21 cellular contexts compared by ENCODE assay signal in the genomic region with DNA sequence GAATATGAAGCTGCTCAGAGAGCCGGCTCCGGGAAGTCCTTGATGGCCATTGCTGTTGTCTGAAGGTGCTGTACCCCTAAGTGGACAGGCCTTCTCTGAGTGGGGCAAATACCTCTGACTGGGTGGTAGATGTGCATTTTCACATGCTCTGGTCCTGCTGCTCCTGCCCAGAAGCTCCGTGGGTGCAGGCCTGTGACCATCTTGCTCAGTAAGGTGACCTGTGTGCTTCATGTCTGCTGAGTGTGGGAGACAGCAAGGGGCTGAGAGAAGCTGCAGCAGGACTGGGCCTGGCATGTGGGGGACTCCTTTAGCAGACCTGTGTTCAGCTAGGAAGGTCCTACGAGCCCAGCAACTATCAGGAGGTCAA. TPM values are rescaled to one million over a fixed set of nuclear protein-coding genes. Genes with fewer than 3 reads are reported as not detected.
DNase-seq lines count a peak whose midpoint lies in the region; ATAC-seq and TF ChIP-seq lines count a peak whose summit lies in the region.
"Had no signal": no experiment of that assay in that cellular context is flagged by ENCODE, and none has a peak within 500 bp of the region (broad histone marks: within the 10 kb centered on the region; RNA-seq: fewer than 3 reads in every experiment).

No MANE protein-coding gene starts in this region.

- H3K27ac Mint-ChIP-seq in stimulated activated naive CD8-positive, alpha-beta T cell treated with anti-CD3 and anti-CD28 coated beads, Interleukin-15, Interleukin-2, amounts not matched to agents 100 ng/mL and 50 ng/mL, for 24 hours: peak overlapping the region; percentile 11
- H3K27ac Mint-ChIP-seq in stimulated activated naive CD8-positive, alpha-beta T cell treated with anti-CD3 and anti-CD28 coated beads, Interleukin-15, amount 100 ng/mL, for 72 hours: peak overlapping the region in 1 of 2 donors; percentile 85
- peak overlapping the region; percentile 85 for H3K27ac Mint-ChIP-seq in neural progenitor cell
- H3K27ac Mint-ChIP-seq: activated CD4-positive, alpha-beta memory T cell treated with anti-CD3 and anti-CD28 coated beads for 36 hours; activated naive CD4-positive, alpha-beta T cell treated with anti-CD3 and anti-CD28 coated beads, Interleukin-2, amount 50 U/mL, for 24 hours; stimulated activated naive B cell treated with anti-CD40 and anti-IgM and Interleukin-4, amounts not matched to agents 10 μg/mL and 1 μg/mL and 100 μg/mL, for 72 hours had no signal

- H3K9me3 ChIP-seq in neural progenitor cell (ENCODE audit: low read depth) (no peaks in the 10 kb centered on the region), upper lobe of left lung (no peaks in the 10 kb centered on the region)
- H3K9me3 ChIP-seq: ovary, vagina had no signal

- H3K79me2 ChIP-seq in neural progenitor cell (ENCODE audit: low read depth): peaks cover 65% of the 10 kb centered on the region

- DNase-seq in stimulated activated naive CD8-positive, alpha-beta T cell treated with anti-CD3 and anti-CD28 coated beads, Interleukin-15, amount 100 ng/mL, for 72 hours: no peak
- DNase-seq in left ventricle myocardium superior (no peak), neural progenitor cell (ENCODE audit: low spot score) (no peak), upper lobe of left lung (no peak), T-helper 2 cell (no peak)
- DNase-seq: activated CD4-positive, alpha-beta memory T cell treated with anti-CD3 and anti-CD28 coated beads for 36 hours; activated T-cell treated with anti-CD3 and anti-CD28 coated beads, Interleukin-2, amount 50 U/mL, for 24 hours; DMS153; effector CD4-positive, alpha-beta T cell; NCI-H1105; NCI-H2171; NK-92 treated with Interleukin-12 subunit alpha and Interleukin-12 subunit beta, amount 100 ng/mL, for 24 hours; ovary; stimulated activated naive B cell treated with anti-CD40 and anti-IgM and Interleukin-4, amounts not matched to agents 10 μg/mL and 1 μg/mL and 100 μg/mL, for 72 hours had no signal

- intact Hi-C loops in left ventricle myocardium superior (cut with micrococcal nuclease): no loop called here

- peaks cover 10% of the 10 kb centered on the region for H3F3A ChIP-seq in neural progenitor cell (ENCODE audit: low read depth)

- H3K4me2 ChIP-seq in neural progenitor cell: no peak overlapping the region
- H3K4me2 ChIP-seq: KMS-11 had no signal

- no peak overlapping the region for H3K9ac ChIP-seq in neural progenitor cell
- H3K9ac ChIP-seq: KMS-11 had no signal

- H3K27ac ChIP-seq in neural progenitor cell (no peak overlapping the region), upper lobe of left lung (peak overlapping the region in 3 of 4 donors; percentile 30 to 74 (median 67))
- H3K27ac ChIP-seq: KMS-11, ovary, vagina had no signal

- ATAC-seq in stimulated activated naive CD8-positive, alpha-beta T cell treated with anti-CD3 and anti-CD28 coated beads, Interleukin-15, amount 100 ng/mL, for 72 hours: no peak
- ATAC-seq in left ventricle myocardium superior (peak; percentile 3), upper lobe of left lung (ENCODE audit: low FRiP score in 2 of 2) (no peak), HG03565 (IDR thresholded peaks at IDR 0.05; ENCODE audit: unreplicated experiment) (no peak), HG03045 (IDR thresholded peaks at IDR 0.05; ENCODE audit: unreplicated experiment) (no peak)
- ATAC-seq: stimulated activated naive B cell treated with anti-CD40 and anti-IgM and Interleukin-4, amounts not matched to agents 10 μg/mL and 1 μg/mL and 100 μg/mL, for 72 hours had no signal

- peaks cover 48% of the 10 kb centered on the region for H4K20me1 ChIP-seq in neural progenitor cell (ENCODE audit: low read depth)

- TF ChIP-seq CTCF in neural progenitor cell (IDR thresholded peaks at IDR 0.05) (no peak), upper lobe of left lung (IDR thresholded peaks at IDR 0.05) (no peak)

- H3K4me1 ChIP-seq in neural progenitor cell: peaks cover 5% of the 10 kb centered on the region
- H3K4me1 ChIP-seq in upper lobe of left lung: peaks cover 27 to 45% (median 38%) of the 10 kb centered on the region in 4 donors

- H3K27me3 ChIP-seq in neural progenitor cell: no peaks in the 10 kb centered on the region
- H3K27me3 ChIP-seq in upper lobe of left lung: no peaks in the 10 kb centered on the region
- H3K27me3 ChIP-seq: ovary, vagina had no signal

- no peak overlapping the region for H3K4me3 ChIP-seq in neural progenitor cell
- no peak overlapping the region for H3K4me3 ChIP-seq in upper lobe of left lung
- H3K4me3 ChIP-seq: ovary, vagina had no signal

- H3K36me3 ChIP-seq in neural progenitor cell (no peaks in the 10 kb centered on the region), upper lobe of left lung (peaks cover 10 to 46% (median 35%) of the 10 kb centered on the region in 4 donors)
- H3K36me3 ChIP-seq: ovary had no signal

- no peak overlapping the region for H3K4me3 Mint-ChIP-seq in stimulated activated naive CD8-positive, alpha-beta T cell treated with anti-CD3 and anti-CD28 coated beads, Interleukin-15, Interleukin-2, amounts not matched to agents 100 ng/mL and 50 ng/mL, for 24 hours
- no peak overlapping the region for H3K4me3 Mint-ChIP-seq in stimulated activated naive CD8-positive, alpha-beta T cell treated with anti-CD3 and anti-CD28 coated beads, Interleukin-15, amount 100 ng/mL, for 72 hours
- no peak overlapping the region for H3K4me3 Mint-ChIP-seq in neural progenitor cell
- H3K4me3 Mint-ChIP-seq: activated CD4-positive, alpha-beta memory T cell treated with anti-CD3 and anti-CD28 coated beads for 36 hours; activated T-cell treated with anti-CD3 and anti-CD28 coated beads, Interleukin-2, amount 50 U/mL, for 24 hours; CD14-positive monocyte; stimulated activated naive B cell treated with anti-CD40 and anti-IgM and Interleukin-4, amounts not matched to agents 10 μg/mL and 1 μg/mL and 100 μg/mL, for 72 hours had no signal

- H3K27me3 Mint-ChIP-seq in stimulated activated naive CD8-positive, alpha-beta T cell treated with anti-CD3 and anti-CD28 coated beads, Interleukin-15, Interleukin-2, amounts not matched to agents 100 ng/mL and 50 ng/mL, for 24 hours: no peaks in the 10 kb centered on the region
- H3K27me3 Mint-ChIP-seq in stimulated activated naive CD8-positive, alpha-beta T cell treated with anti-CD3 and anti-CD28 coated beads, Interleukin-15, amount 100 ng/mL, for 72 hours: no peaks in the 10 kb centered on the region
- H3K27me3 Mint-ChIP-seq in neural progenitor cell (ENCODE audit: insufficient read depth, low read depth): peaks cover 2% of the 10 kb centered on the region
- H3K27me3 Mint-ChIP-seq: activated CD4-positive, alpha-beta memory T cell treated with anti-CD3 and anti-CD28 coated beads for 36 hours; activated naive CD4-positive, alpha-beta T cell treated with anti-CD3 and anti-CD28 coated beads, Interleukin-2, amount 50 U/mL, for 24 hours; activated T-cell treated with anti-CD3 and anti-CD28 coated beads, Interleukin-2, amount 50 U/mL, for 24 hours; stimulated activated naive B cell treated with anti-CD40 and anti-IgM and Interleukin-4, amounts not matched to agents 10 μg/mL and 1 μg/mL and 100 μg/mL, for 72 hours had no signal

- WGBS in upper lobe of left lung, 2 donors: 84 to 100% methylated on average over 1 to 4 of the region's 4 CpGs

- H2AFZ ChIP-seq in neural progenitor cell (replicated peaks): no peak overlapping the region

- H3K36me3 Mint-ChIP-seq in stimulated activated naive CD8-positive, alpha-beta T cell treated with anti-CD3 and anti-CD28 coated beads, Interleukin-15, Interleukin-2, amounts not matched to agents 100 ng/mL and 50 ng/mL, for 24 hours (ENCODE audit: low read depth): peaks cover 31% of the 10 kb centered on the region
- H3K36me3 Mint-ChIP-seq in neural progenitor cell: peaks cover 3% of the 10 kb centered on the region

- H3K4me1 Mint-ChIP-seq in stimulated activated naive CD8-positive, alpha-beta T cell treated with anti-CD3 and anti-CD28 coated beads, Interleukin-15, Interleukin-2, amounts not matched to agents 100 ng/mL and 50 ng/mL, for 24 hours (ENCODE audit: low read depth): peaks cover 24% of the 10 kb centered on the region
- peaks cover 33% of the 10 kb centered on the region for H3K4me1 Mint-ChIP-seq in stimulated activated naive CD8-positive, alpha-beta T cell treated with anti-CD3 and anti-CD28 coated beads, Interleukin-15, amount 100 ng/mL, for 72 hours
- peaks cover 37% of the 10 kb centered on the region for H3K4me1 Mint-ChIP-seq in neural progenitor cell

- H3K9me3 Mint-ChIP-seq in stimulated activated naive CD8-positive, alpha-beta T cell treated with anti-CD3 and anti-CD28 coated beads, Interleukin-15, Interleukin-2, amounts not matched to agents 100 ng/mL and 50 ng/mL, for 24 hours: no peaks in the 10 kb centered on the region
- H3K9me3 Mint-ChIP-seq in stimulated activated naive CD8-positive, alpha-beta T cell treated with anti-CD3 and anti-CD28 coated beads, Interleukin-15, amount 100 ng/mL, for 72 hours: no peaks in the 10 kb centered on the region
- no peaks in the 10 kb centered on the region for H3K9me3 Mint-ChIP-seq in neural progenitor cell
- H3K9me3 Mint-ChIP-seq: activated CD4-positive, alpha-beta memory T cell treated with anti-CD3 and anti-CD28 coated beads for 36 hours; activated naive CD4-positive, alpha-beta T cell treated with anti-CD3 and anti-CD28 coated beads, Interleukin-2, amount 50 U/mL, for 24 hours; activated T-cell treated with anti-CD3 and anti-CD28 coated beads, Interleukin-2, amount 50 U/mL, for 24 hours; stimulated activated naive B cell treated with anti-CD40 and anti-IgM and Interleukin-4, amounts not matched to agents 10 μg/mL and 1 μg/mL and 100 μg/mL, for 72 hours had no signal

- TF ChIP-seq POLR2A in upper lobe of left lung (IDR thresholded peaks at IDR 0.05): no peak

- no peak for TF ChIP-seq EP300 in upper lobe of left lung (IDR thresholded peaks at IDR 0.05)

RNA-seq across cellular contexts. Expression of gene SPATA2, which starts 5.0 kb away (rescaled TPM):
- total RNA-seq in left ventricle myocardium superior: 8.5 TPM
- total RNA-seq in neural progenitor cell (ENCODE audit: low replicate concordance): 4.0 and 5.0 TPM in 2 replicates
- 1 to 10 TPM; 5.1 to 9.4 (median 6.4) TPM for total RNA-seq in upper lobe of left lung

RNA-seq across cellular contexts. Expression of gene RNF114, which starts 25.9 kb away (rescaled TPM):
- total RNA-seq in left ventricle myocardium superior (49.8 TPM), neural progenitor cell (ENCODE audit: low replicate concordance) (41.3 and 105 TPM in 2 replicates), upper lobe of left lung (100 to 1,000 TPM in 4 of 6 donors, 10 to 100 TPM in 2; 72.4 to 248 (median 173) TPM)
